ENCODE assay signal across 8 cellular contexts in the genomic region with DNA sequence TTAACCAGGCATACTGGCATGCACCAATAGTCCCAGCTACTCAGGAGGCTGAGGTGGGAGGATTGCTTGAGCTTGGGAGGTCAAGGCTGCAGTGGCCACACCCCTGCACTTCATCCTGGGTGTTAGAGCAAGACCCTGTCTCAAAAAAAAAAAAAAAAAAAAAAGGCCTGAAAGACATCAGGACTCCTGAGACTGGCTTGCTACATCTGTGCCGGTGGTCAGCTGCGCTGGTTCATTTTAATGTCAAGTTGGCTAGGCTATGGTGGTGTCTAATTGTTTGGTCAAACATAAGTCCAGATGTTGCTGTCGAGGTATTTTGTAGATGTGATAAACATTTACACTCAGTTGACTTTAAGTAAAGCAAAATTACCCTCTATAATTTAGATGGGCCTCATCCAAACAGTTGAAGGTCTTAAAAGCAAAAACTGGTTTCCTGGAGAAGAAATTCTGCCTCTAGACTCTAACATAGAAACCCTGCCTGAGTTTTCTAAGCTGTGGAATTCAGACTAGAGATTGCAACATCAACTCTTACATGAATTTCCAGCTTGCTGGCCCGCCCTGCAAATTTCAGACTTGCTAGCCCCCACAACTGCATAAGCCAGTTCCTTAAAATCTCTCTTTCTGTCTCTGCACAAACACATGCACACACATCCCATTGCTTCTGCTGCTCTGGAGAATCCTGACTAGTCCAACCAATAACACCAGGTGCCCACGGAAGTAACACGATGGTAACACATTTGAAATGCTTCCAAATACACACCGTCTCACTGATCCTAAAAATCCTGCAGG. TPM values are rescaled to one million over a fixed set of nuclear protein-coding genes. Genes with fewer than 3 reads are reported as not detected.
DNase-seq lines count a peak whose midpoint lies in the region; ATAC-seq and TF ChIP-seq lines count a peak whose summit lies in the region.

No MANE protein-coding gene starts in this region.

- H3K27me3 Mint-ChIP-seq in activated CD8-positive, alpha-beta memory T cell treated with anti-CD3 and anti-CD28 coated beads, Interleukin-2, amount 10 ng/mL, durations not matched to agents 7 days and 5 days: no peaks in the 10 kb centered on the region

- CTCF ChIA-PET in activated CD8-positive, alpha-beta memory T cell treated with anti-CD3 and anti-CD28 coated beads, Interleukin-2, amount 10 ng/mL, durations not matched to agents 7 days and 5 days (lab: Charles Lee): interaction anchor here (1.4 to 6.2 kb wide), 3 partner anchors 19 to 87 kb away, joined by 8 to 36 read pairs (median 33); partner anchors contain the start of gene MYOF

- no peak overlapping the region for H2BK5ac ChIP-seq in mesendoderm (ENCODE audit: low read length)

- no peak for TF ChIP-seq POLR2A in uterus (IDR thresholded peaks at IDR 0.05)

- no peak overlapping the region for H2BK120ac ChIP-seq in mesendoderm (ENCODE audit: low read depth, low read length)

- no peak overlapping the region for H3K56ac ChIP-seq in mesendoderm (ENCODE audit: low read length)

- no peak overlapping the region for H4K5ac ChIP-seq in mesendoderm (ENCODE audit: low read length)

- H4K8ac ChIP-seq in mesendoderm (ENCODE audit: low read depth, low read length): no peak overlapping the region

- DNase-seq in activated CD8-positive, alpha-beta memory T cell treated with anti-CD3 and anti-CD28 coated beads, Interleukin-2, amount 10 ng/mL, durations not matched to agents 7 days and 5 days: no peak
- no peak for DNase-seq in activated CD8-positive, alpha-beta memory T cell treated with anti-CD3 and anti-CD28 coated beads for 24 hours
- DNase-seq in dedifferentiated amniotic fluid mesenchymal stem cell (ENCODE audit: extremely low spot score) (peak; percentile 78), mesendoderm (no peak), uterus (peak; percentile 52 to 69)
- DNase-seq in activated effector memory CD4-positive, alpha-beta T cell treated with Interleukin-2 at 50 U/mL for 16 hours: no peak

- H3K79me2 ChIP-seq in mesendoderm (ENCODE audit: control insufficient read depth, insufficient read depth, low read length): no peaks in the 10 kb centered on the region

- no peaks in the 10 kb centered on the region for H3K9me3 Mint-ChIP-seq in activated CD8-positive, alpha-beta memory T cell treated with anti-CD3 and anti-CD28 coated beads, Interleukin-2, amount 10 ng/mL, durations not matched to agents 7 days and 5 days (ENCODE audit: low read depth)

- H2AK5ac ChIP-seq in mesendoderm (ENCODE audit: low read length): no peak overlapping the region

- peaks cover 5% of the 10 kb centered on the region for H3K36me3 Mint-ChIP-seq in activated CD8-positive, alpha-beta memory T cell treated with anti-CD3 and anti-CD28 coated beads, Interleukin-2, amount 10 ng/mL, durations not matched to agents 7 days and 5 days

- no peak overlapping the region for H3K4ac ChIP-seq in mesendoderm (ENCODE audit: low read depth, low read length)

- peak overlapping the region; percentile 42 for H3K18ac ChIP-seq in mesendoderm (ENCODE audit: low read length)

- H3K9ac ChIP-seq in mesendoderm (ENCODE audit: low read length): no peak overlapping the region

- H3K23ac ChIP-seq in mesendoderm (ENCODE audit: low read length): no peak overlapping the region

- H3K4me1 ChIP-seq in mesendoderm (ENCODE audit: control insufficient read depth, low read depth, low read length) (peaks cover 4% of the 10 kb centered on the region), uterus (peaks cover 5 to 14% of the 10 kb centered on the region in 2 donors)

- H3K4me3 ChIP-seq in mesendoderm (ENCODE audit: low read length): no peak overlapping the region
- no peak overlapping the region for H3K4me3 ChIP-seq in uterus

- no peak overlapping the region for H2BK15ac ChIP-seq in mesendoderm (replicated peaks; ENCODE audit: low read depth)

- H3K27me3 ChIP-seq in mesendoderm (ENCODE audit: insufficient read depth, low read length, poor library complexity) (no peaks in the 10 kb centered on the region), uterus (no peaks in the 10 kb centered on the region)

- H3K4me2 ChIP-seq in mesendoderm (ENCODE audit: low read length): no peak overlapping the region

- H3K4me1 Mint-ChIP-seq in activated CD8-positive, alpha-beta memory T cell treated with anti-CD3 and anti-CD28 coated beads, Interleukin-2, amount 10 ng/mL, durations not matched to agents 7 days and 5 days: peaks cover 22% of the 10 kb centered on the region

- intact Hi-C loops in uterus (cut with DNase I; ENCODE audit: low total_unique reads): no loop called here

- H3K36me3 ChIP-seq in mesendoderm (ENCODE audit: control insufficient read depth, insufficient read depth, low read length): no peaks in the 10 kb centered on the region
- H3K36me3 ChIP-seq in uterus: no peaks in the 10 kb centered on the region

- ATAC-seq in activated CD8-positive, alpha-beta memory T cell treated with anti-CD3 and anti-CD28 coated beads, Interleukin-2, amount 10 ng/mL, durations not matched to agents 7 days and 5 days: no peak
- ATAC-seq in GM21717 (IDR thresholded peaks at IDR 0.05; ENCODE audit: unreplicated experiment) (no peak), HG02885 (IDR thresholded peaks at IDR 0.05; ENCODE audit: poor library complexity, unreplicated experiment) (no peak)

- no peak for TF ChIP-seq CTCF in uterus (IDR thresholded peaks at IDR 0.05)

- H3K4me3 Mint-ChIP-seq in activated CD8-positive, alpha-beta memory T cell treated with anti-CD3 and anti-CD28 coated beads, Interleukin-2, amount 10 ng/mL, durations not matched to agents 7 days and 5 days: no peak overlapping the region

- WGBS in mesendoderm (ENCODE audit: extremely low coverage, insufficient coverage, low lambda C conversion rate): no CpG with 5 or more reads among the region's 7 CpGs

- H3K27ac Mint-ChIP-seq in activated CD8-positive, alpha-beta memory T cell treated with anti-CD3 and anti-CD28 coated beads, Interleukin-2, amount 10 ng/mL, durations not matched to agents 7 days and 5 days: peak overlapping the region; percentile 40

- no peaks in the 10 kb centered on the region for H3K9me3 ChIP-seq in uterus

- H3K79me1 ChIP-seq in mesendoderm (ENCODE audit: low read length): no peaks in the 10 kb centered on the region

- H3K27ac ChIP-seq in mesendoderm (ENCODE audit: low read depth, low read length): peak overlapping the region; percentile 64
- peak overlapping the region; percentile 88 to 91 for H3K27ac ChIP-seq in uterus

RNA-seq across cellular contexts. Expression of gene MYOF, which starts 18.2 kb away (rescaled TPM):
- total RNA-seq in activated CD8-positive, alpha-beta memory T cell treated with anti-CD3 and anti-CD28 coated beads, Interleukin-2, amount 10 ng/mL, durations not matched to agents 7 days and 5 days: 1 to 10 TPM; 5.5 to 6.6 TPM
- 2.4 TPM for polyA plus RNA-seq in mesendoderm (2013, experiment 1 of 2)
- polyA plus RNA-seq in mesendoderm (2013, experiment 2 of 2): 2.5 TPM
- 100 to 1,000 TPM in 2 of 4 donors, 10 to 100 TPM in 2; 41.2 to 114 (median 86.9) TPM for total RNA-seq in uterus

RNA-seq across cellular contexts. Expression of gene CEP55, which starts 32.5 kb away (rescaled TPM):
- 10 to 100 TPM; 75.6 to 79.3 TPM for total RNA-seq in activated CD8-positive, alpha-beta memory T cell treated with anti-CD3 and anti-CD28 coated beads, Interleukin-2, amount 10 ng/mL, durations not matched to agents 7 days and 5 days
- polyA plus RNA-seq in mesendoderm (2013, experiment 1 of 2): 26.7 TPM
- 27.1 TPM for polyA plus RNA-seq in mesendoderm (2013, experiment 2 of 2)
- 10 to 100 TPM in 1 of 4 donors, under 1 TPM in 1, not detected in 2; under 0.01 to 13.8 TPM for total RNA-seq in uterus

Comparison
In these comparisons a context has a peak if more than half of its experiments do, and no peak if none do; other contexts are left out.
1. DNase-seq: peak in dedifferentiated amniotic fluid mesenchymal stem cell (single experiment) and uterus (2 of 2); none in activated CD8-positive, alpha-beta memory T cell treated with anti-CD3 and anti-CD28 coated beads, Interleukin-2, amount 10 ng/mL, durations not matched to agents 7 days and 5 days (single experiment), activated CD8-positive, alpha-beta memory T cell treated with anti-CD3 and anti-CD28 coated beads for 24 hours (single experiment), mesendoderm (single experiment) and activated effector memory CD4-positive, alpha-beta T cell treated with Interleukin-2 at 50 U/mL for 16 hours (single experiment).
2. RNA of gene MYOF, which starts 18.2 kb away (total RNA-seq): 41.2 to 114 TPM in uterus; 5.5 to 6.6 TPM in activated CD8-positive, alpha-beta memory T cell treated with anti-CD3 and anti-CD28 coated beads, Interleukin-2, amount 10 ng/mL, durations not matched to agents 7 days and 5 days; every median in the first group is over 4 times any median in the second.
3. RNA of gene CEP55, which starts 32.5 kb away (total RNA-seq): 75.6 to 79.3 TPM in activated CD8-positive, alpha-beta memory T cell treated with anti-CD3 and anti-CD28 coated beads, Interleukin-2, amount 10 ng/mL, durations not matched to agents 7 days and 5 days; under 0.01 to 13.8 TPM in uterus; every median in the first group is over 4 times any median in the second.